Comparison of ENCODE assay signal across 27 cellular contexts in the genomic region with DNA sequence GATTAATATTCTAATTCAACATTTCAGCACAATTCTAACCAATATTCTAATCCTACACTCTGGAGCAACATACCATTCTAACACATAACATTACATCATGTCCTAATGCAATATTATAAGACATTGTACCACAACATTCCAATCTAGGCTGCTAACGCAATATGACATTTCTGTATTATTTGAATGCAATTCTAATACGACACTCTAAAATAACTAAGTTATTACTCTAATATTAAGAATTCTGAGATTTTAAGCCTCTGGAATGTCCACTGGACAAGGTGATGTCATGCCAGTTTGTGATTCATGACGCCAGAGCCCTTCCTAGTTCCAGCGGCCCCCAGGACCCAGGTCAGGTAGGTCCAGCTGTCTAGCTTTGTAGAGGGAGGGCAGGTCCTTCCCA.
A peak's percentile ranks its signal among the peaks of the same experiment; 100 is the strongest.
DNase-seq lines count a peak whose midpoint lies in the region; ATAC-seq and TF ChIP-seq lines count a peak whose summit lies in the region.
"Had no signal": no experiment of that assay in that cellular context is flagged by ENCODE, and none has a peak within 500 bp of the region (broad histone marks: within the 10 kb centered on the region; RNA-seq: fewer than 3 reads in every experiment).

No MANE protein-coding gene starts in this region.

- in situ Hi-C loops in brain microvascular endothelial cell (cut with HindIII; ENCODE audit: low pct_ligation_motif_present, low sequenced_read_pairs) = no loop called here

- intact Hi-C loops in spleen (cut with DNase I; ENCODE audit: low total_unique reads) (no loop called here), posterior cingulate gyrus (cut with DNase I) (no loop called here)

- H3K27ac ChIP-seq in HL-60 (replicated peaks) (peak overlapping the region; percentile 36; the same call in 1 of the 2 replicates), brain microvascular endothelial cell (peak overlapping the region; percentile 68), spleen (peak overlapping the region in 5 of 8 donors; percentile 52 to 93 (median 73))
- H3K27ac ChIP-seq: ascending aorta, esophagus muscularis mucosa, pancreas had no signal

- DNase-seq in HL-60 (ENCODE audit: low read depth in 1 of 2, low spot score in 1 of 2) = no peak
- peak; percentile 81 for DNase-seq in brain microvascular endothelial cell
- DNase-seq in fibroblast of villous mesenchyme (ENCODE audit: low read depth) = peak; percentile 37
- DNase-seq in spleen = no peak
- no peak for DNase-seq in GOT3 (lab: John Stamatoyannopoulos, UW)
- no peak for DNase-seq in NCI-H82 (lab: John Stamatoyannopoulos, UW)
- DNase-seq in posterior cingulate gyrus = no peak
- DNase-seq: activated CD8-positive, alpha-beta T cell treated with anti-CD3 and anti-CD28 coated beads for 36 hours; activated naive CD4-positive, alpha-beta T cell treated with Interleukin-2 at 50 U/mL for 16 hours; activated T-cell treated with anti-CD3 and anti-CD28 coated beads, Interleukin-2, amount 50 U/mL, for 24 hours; GDM1; heart right ventricle; MM.1S; naive thymus-derived CD4-positive, alpha-beta T cell; NCI-H1436 treated with DMSO at 0.1 percent for 48 hours; NCI-H2171 treated with DMSO at 0.1 percent for 48 hours; NCI-H748 treated with DMSO at 0.1 percent for 48 hours; pancreas; stimulated activated CD4-positive, alpha-beta T cell treated with anti-CD3 and anti-CD28 coated beads, Interleukin-4, amount 100 ng/mL, for 24 hours had no signal

- ATAC-seq in HG02571 (IDR thresholded peaks at IDR 0.05; ENCODE audit: unreplicated experiment) = no peak
- ATAC-seq: activated CD8-positive, alpha-beta T cell treated with anti-CD3 and anti-CD28 coated beads for 36 hours; GM12878; HCT116; pancreas had no signal

- 75 to 82% (median 79%) methylated on average over 4 of the region's 4 CpGs for WGBS in spleen, 5 donors

- H3K27me3 ChIP-seq in HL-60 (ENCODE audit: insufficient read depth, poor library complexity, severe bottlenecking) (no peaks in the 10 kb centered on the region), brain microvascular endothelial cell (replicated peaks) (no peaks in the 10 kb centered on the region), spleen (replicated peaks in 1 of 7) (peaks cover 0 to 14% (median 0%) of the 10 kb centered on the region in 7 donors)
- H3K27me3 ChIP-seq: ascending aorta; BLaER1 treated with 17β-estradiol and CSF1 and Interleukin-3, amounts not matched to agents 10 nM and 100 nM; esophagus muscularis mucosa; pancreas had no signal

- H3K4me3 ChIP-seq in HL-60 (replicated peaks; ENCODE audit: insufficient read depth, low read length) (no peak overlapping the region), brain microvascular endothelial cell (ENCODE audit: low read depth, low read length) (no peak overlapping the region), fibroblast of villous mesenchyme (ENCODE audit: low read depth, low read length) (no peak overlapping the region), spleen (no peak overlapping the region)
- H3K4me3 ChIP-seq: ascending aorta; BLaER1 treated with 17β-estradiol and CSF1 and Interleukin-3, amounts not matched to agents 10 nM and 100 nM; esophagus muscularis mucosa; GM12878; heart right ventricle; lung; pancreas; skin epidermis had no signal

- peaks cover 0 to 76% (median 12%) of the 10 kb centered on the region in 6 donors for H3K4me1 ChIP-seq in spleen
- H3K4me1 ChIP-seq: pancreas had no signal

- H3K9me3 ChIP-seq in spleen = peaks cover 0 to 45% (median 31%) of the 10 kb centered on the region in 8 donors
- H3K9me3 ChIP-seq: pancreas had no signal

- TF ChIP-seq POLR2A in spleen (IDR thresholded peaks at IDR 0.05) = no peak

- no peaks in the 10 kb centered on the region for H3K36me3 ChIP-seq in brain microvascular endothelial cell (replicated peaks)
- no peaks in the 10 kb centered on the region for H3K36me3 ChIP-seq in spleen
- H3K36me3 ChIP-seq: ascending aorta, esophagus muscularis mucosa, heart right ventricle, pancreas had no signal

- TF ChIP-seq CTCF in HL-60 (IDR thresholded peaks at IDR 0.05; ENCODE audit: insufficient read depth, low read length) (no peak), brain microvascular endothelial cell (IDR thresholded peaks at IDR 0.05; ENCODE audit: low read depth, low read length, missing control alignments) (no peak), fibroblast of villous mesenchyme (IDR thresholded peaks at IDR 0.05; ENCODE audit: insufficient read depth, low read depth, low read length) (no peak), spleen (IDR thresholded peaks at IDR 0.05 in 8 of 11, conservative IDR thresholded peaks at IDR 0.05 in 3 of 11) (no peak)

Comparison
In these comparisons a context has a peak if more than half of its experiments do, and no peak if none do; other contexts are left out.
1. DNase-seq: peak in brain microvascular endothelial cell (single experiment) and fibroblast of villous mesenchyme (single experiment); none in HL-60 (0 of 2), spleen (single experiment), GOT3 (single experiment), NCI-H82 (single experiment) and posterior cingulate gyrus (0 of 10).
2. Peak in every context shown above with its lines, with median percentiles within 50 percentile points of each other: H3K27ac ChIP-seq.